Comparison of ENCODE assay signal across 8 cellular contexts in the genomic region with DNA sequence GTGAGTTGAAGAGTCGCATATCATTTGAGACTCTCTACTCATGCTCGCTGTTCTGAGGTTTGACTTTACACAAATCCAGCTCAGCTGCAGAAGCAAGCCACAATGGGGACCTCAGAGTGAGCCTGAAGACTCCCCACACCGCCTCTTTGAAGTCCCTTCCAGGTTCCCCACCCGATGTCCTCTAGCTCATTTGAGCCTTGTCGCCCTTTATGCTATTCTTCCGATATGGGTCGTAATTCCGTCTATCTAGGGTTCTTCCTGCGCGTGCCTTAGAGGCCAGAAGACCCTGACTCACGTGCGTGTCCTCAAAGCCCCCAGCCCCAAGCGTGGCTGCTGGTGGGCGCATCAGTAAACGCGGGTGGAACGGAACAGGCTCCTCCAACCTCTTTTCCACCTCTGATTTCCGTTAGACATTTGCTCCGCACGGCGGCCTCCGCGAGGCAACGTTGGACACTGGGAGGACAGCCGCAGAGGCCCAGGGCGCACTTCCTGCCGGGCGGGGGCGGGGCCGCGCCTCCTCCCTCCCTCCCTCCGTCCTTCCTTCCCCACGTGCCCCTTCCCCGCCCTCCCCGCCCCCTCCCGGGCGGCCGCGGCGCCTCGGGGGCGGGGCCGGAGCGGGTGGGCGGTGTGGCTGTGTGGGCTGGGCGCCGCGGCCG. TPM values are rescaled to one million over a fixed set of nuclear protein-coding genes. Genes with fewer than 3 reads are reported as not detected.
DNase-seq lines count a peak whose midpoint lies in the region; ATAC-seq and TF ChIP-seq lines count a peak whose summit lies in the region.

SNX30 (plus strand) TSS at position 650 of the 656 bp plus-strand sequence. CDS start 242 bp downstream, outside the sequence.

- H2AFZ ChIP-seq in PC-9, result peak within 1 kb of the TSS; percentile 98

- peak; percentile 77 for ATAC-seq in GM21423 (IDR thresholded peaks at IDR 0.05; ENCODE audit: unreplicated experiment)
- peak; percentile 68 to 81 for ATAC-seq in activated T-cell treated with anti-CD3 and anti-CD28 coated beads, Interleukin-2, amount 50 U/mL, for 72 hours (replicated peaks in 1 of 2)

- peaks cover 12% of the 10 kb centered on the region for H3K27me3 ChIP-seq in HUES48 (ENCODE audit: control insufficient read depth, insufficient read depth, low read length)
- H3K27me3 ChIP-seq in PC-9 (ENCODE audit: insufficient read depth, low read depth), result no peaks in the 10 kb centered on the region
- H3K27me3 ChIP-seq in esophagus muscularis mucosa, result no peaks in the 10 kb centered on the region
- no peaks in the 10 kb centered on the region for H3K27me3 ChIP-seq in muscle layer of duodenum (ENCODE audit: low read depth, low read length)

- H3K4me3 Mint-ChIP-seq in activated T-cell treated with anti-CD3 and anti-CD28 coated beads, Interleukin-2, amount 50 U/mL, for 72 hours, result peak within 1 kb of the TSS; percentile 92 to 96

- H4K20me1 ChIP-seq in PC-9 (ENCODE audit: insufficient read depth), result no peaks in the 10 kb centered on the region

- no peaks in the 10 kb centered on the region for H3K36me3 ChIP-seq in HUES48 (ENCODE audit: control insufficient read depth, insufficient read depth, low read length)
- H3K36me3 ChIP-seq in PC-9 (ENCODE audit: low read depth), result no peaks in the 10 kb centered on the region
- H3K36me3 ChIP-seq in esophagus muscularis mucosa, result no peaks in the 10 kb centered on the region
- H3K36me3 ChIP-seq in muscle layer of duodenum (ENCODE audit: control insufficient read depth in 1 of 2, insufficient read depth in 2 of 2, low read length in 2 of 2), result no peaks in the 10 kb centered on the region

- CTCF ChIA-PET in PC-9 (lab: Charles Lee), result no interaction called here

- no peaks in the 10 kb centered on the region for H3K36me3 Mint-ChIP-seq in activated T-cell treated with anti-CD3 and anti-CD28 coated beads, Interleukin-2, amount 50 U/mL, for 72 hours (ENCODE audit: insufficient read depth in 2 of 2)

- peaks cover 64% of the 10 kb centered on the region for H3K4me1 Mint-ChIP-seq in activated T-cell treated with anti-CD3 and anti-CD28 coated beads, Interleukin-2, amount 50 U/mL, for 72 hours (ENCODE audit: low read depth)

- H3K9ac ChIP-seq in HUES48 (ENCODE audit: low read depth, low read length), result peak within 1 kb of the TSS; percentile 67

- TF ChIP-seq CTCF in PC-9 (conservative IDR thresholded peaks at IDR 0.05), result no peak
- peak in 2 of 3 experiments; percentile 14 to 16 for TF ChIP-seq CTCF in esophagus muscularis mucosa (IDR thresholded peaks at IDR 0.05)

- no peaks in the 10 kb centered on the region for H3K9me2 ChIP-seq in PC-9 (ENCODE audit: insufficient read depth)

- 9% methylated on average over 32 of the region's 49 CpGs for WGBS in esophagus muscularis mucosa

- H3K4me1 ChIP-seq in HUES48 (ENCODE audit: control insufficient read depth, insufficient read depth, low read length) (peaks cover 21% of the 10 kb centered on the region), PC-9 (replicated peaks; ENCODE audit: insufficient read depth) (peaks cover 47% of the 10 kb centered on the region), esophagus muscularis mucosa (peaks cover 26 to 52% (median 50%) of the 10 kb centered on the region in 4 donors), muscle layer of duodenum (ENCODE audit: control insufficient read depth in 1 of 2, insufficient read depth in 2 of 2, low read length in 2 of 2) (peaks cover 12 to 38% of the 10 kb centered on the region in 2 donors)

- H3K79me2 ChIP-seq in PC-9 (ENCODE audit: low read depth), result peaks cover 38% of the 10 kb centered on the region

- H3K4me3 ChIP-seq in HUES48 (ENCODE audit: low read depth, low read length) (peak within 1 kb of the TSS; percentile 81), PC-9 (peak within 1 kb of the TSS; percentile 98), esophagus muscularis mucosa (peak within 1 kb of the TSS; percentile 75 to 97 (median 90)), muscle layer of duodenum (ENCODE audit: low read depth in 1 of 2, low read length in 2 of 2) (peak within 1 kb of the TSS; percentile 80 to 87)

- DNase-seq in DMS 273 treated with DMSO at 0.1 percent for 48 hours (lab: John Stamatoyannopoulos, UW) (peak; percentile 45), PC-9 (peak; percentile 69 to 95), esophagus muscularis mucosa (ENCODE audit: extremely low spot score) (peak; percentile 95)
- peak; percentile 83 to 88 for DNase-seq in activated T-cell treated with anti-CD3 and anti-CD28 coated beads, Interleukin-2, amount 50 U/mL, for 72 hours
- DNase-seq in stimulated activated CD8-positive, alpha-beta memory T cell treated with anti-CD3 and anti-CD28 coated beads, Interleukin-7, amount 100 ng/mL, for 24 hours (ENCODE audit: low read depth), result peak; percentile 37

- peak within 1 kb of the TSS; percentile 47 for H3K27ac Mint-ChIP-seq in activated T-cell treated with anti-CD3 and anti-CD28 coated beads, Interleukin-2, amount 50 U/mL, for 72 hours

- no peaks in the 10 kb centered on the region for H3K9me3 ChIP-seq in HUES48 (ENCODE audit: control insufficient read depth, insufficient read depth, low read length)
- H3K9me3 ChIP-seq in PC-9 (ENCODE audit: insufficient read depth, low read depth), result no peaks in the 10 kb centered on the region
- no peaks in the 10 kb centered on the region for H3K9me3 ChIP-seq in esophagus muscularis mucosa
- no peaks in the 10 kb centered on the region for H3K9me3 ChIP-seq in muscle layer of duodenum (ENCODE audit: control insufficient read depth in 1 of 2, low read length in 2 of 2)

- no peak for TF ChIP-seq EP300 in esophagus muscularis mucosa (IDR thresholded peaks at IDR 0.05)

- peak within 1 kb of the TSS; percentile 70 for H3K27ac ChIP-seq in HUES48 (ENCODE audit: low read depth, low read length)
- peak within 1 kb of the TSS; percentile 47 for H3K27ac ChIP-seq in PC-9
- peak within 1 kb of the TSS; percentile 84 to 87 (median 86) for H3K27ac ChIP-seq in esophagus muscularis mucosa (replicated peaks in 1 of 4)
- H3K27ac ChIP-seq in muscle layer of duodenum (ENCODE audit: low read length), result peak within 1 kb of the TSS; percentile 50

- POLR2A ChIA-PET in PC-9 (lab: Charles Lee; ENCODE audit: unreplicated experiment), result interaction anchor here (0.6 to 0.7 kb wide), 3 partner anchors 33 to 670 kb away, joined by 3 to 6 read pairs (median 4); no protein-coding TSS in a partner anchor

- peak within 1 kb of the TSS; percentile 98 for H3K4me2 ChIP-seq in PC-9

- H3K9me3 Mint-ChIP-seq in activated T-cell treated with anti-CD3 and anti-CD28 coated beads, Interleukin-2, amount 50 U/mL, for 72 hours, result no peaks in the 10 kb centered on the region

- no peaks in the 10 kb centered on the region for H3K27me3 Mint-ChIP-seq in activated T-cell treated with anti-CD3 and anti-CD28 coated beads, Interleukin-2, amount 50 U/mL, for 72 hours (ENCODE audit: low read depth)

- peaks cover 35% of the 10 kb centered on the region for H3F3A ChIP-seq in PC-9 (ENCODE audit: insufficient read depth, low read depth)

- intact Hi-C loops in PC-9 (cut with micrococcal nuclease; ENCODE audit: unreplicated experiment), result loop anchor here (1.0 to 10.0 kb wide), 6 partner anchors 31 to 595 kb away; partner anchors contain the start of genes BSPRY, HSDL2, INIP and KIAA1958
- intact Hi-C loops in esophagus muscularis mucosa (cut with DNase I), result loop anchor here (2.0 to 5.0 kb wide), 2 partner anchors 42 to 69 kb away; no protein-coding TSS in a partner anchor

- peak; percentile 33 for TF ChIP-seq POLR2A in esophagus muscularis mucosa (IDR thresholded peaks at IDR 0.05; ENCODE audit: low read depth)

- TSS peak; percentile 69 for BruUV-seq in PC-9 (replicated peaks; lab: Mats Ljungman, UMichigan)

RNA-seq across cellular contexts. Expression of gene SNX30, which starts in this region (rescaled TPM):
- total RNA-seq in PC-9 (2021) (32.5 and 33.1 TPM in 2 replicates), esophagus muscularis mucosa (10 to 100 TPM in 2 of 4 donors, 1 to 10 TPM in 2; 7.1 to 10.5 (median 8.9) TPM)
- 1 to 10 TPM; 5.1 to 5.4 TPM for total RNA-seq in activated T-cell treated with anti-CD3 and anti-CD28 coated beads, Interleukin-2, amount 50 U/mL, for 72 hours

Comparison
In these comparisons a context has a peak if more than half of its experiments do, and no peak if none do; other contexts are left out.
1. Peak in every context shown above with its lines: DNase-seq, ATAC-seq, H3K4me3 ChIP-seq and H3K27ac ChIP-seq.
2. DNase-seq: peak in every context shown above with its lines; median percentile 95 in esophagus muscularis mucosa; 86 in activated T-cell treated with anti-CD3 and anti-CD28 coated beads, Interleukin-2, amount 50 U/mL, for 72 hours; 82 in PC-9; 45 in DMS 273 treated with DMSO at 0.1 percent for 48 hours; 37 in stimulated activated CD8-positive, alpha-beta memory T cell treated with anti-CD3 and anti-CD28 coated beads, Interleukin-7, amount 100 ng/mL, for 24 hours.